23 cellular contexts compared by ENCODE assay signal in the genomic region with DNA sequence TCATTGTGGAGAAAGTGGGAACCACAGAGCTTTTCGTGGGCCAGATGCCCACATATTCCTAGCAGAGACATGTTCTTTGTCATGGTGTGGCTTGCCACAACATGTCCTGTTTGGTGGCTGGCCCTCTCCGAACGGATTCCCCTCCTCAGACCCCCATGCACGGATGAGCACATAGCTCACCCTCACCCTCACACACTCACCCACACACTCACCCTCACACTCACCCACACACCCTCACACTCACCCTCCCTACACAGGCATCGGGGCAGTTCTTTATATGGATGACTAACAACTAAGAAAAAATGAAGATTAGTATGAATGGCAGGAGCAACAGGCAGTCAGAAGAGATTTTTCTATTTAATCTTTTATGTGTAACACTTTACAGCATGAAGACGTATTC.
"Had no signal": no experiment of that assay in that cellular context is flagged by ENCODE, and none has a peak within 500 bp of the region (broad histone marks: within the 10 kb centered on the region; RNA-seq: fewer than 3 reads in every experiment).

No MANE protein-coding gene starts in this region.

- H3K4me3 Mint-ChIP-seq: activated naive CD8-positive, alpha-beta T cell treated with anti-CD3 and anti-CD28 coated beads, Interleukin-2, amount 50 U/mL, for 24 hours; activated T-cell treated with anti-CD3 and anti-CD28 coated beads, Interleukin-2, amount 50 U/mL, for 72 hours; natural killer cell treated with Interleukin-12 subunit alpha and Interleukin-12 subunit beta and Interleukin-15 and Interleukin-18, amount 100 ng/mL, for 72 hours had no signal

- H3K36me3 ChIP-seq: cardiac muscle cell had no signal

- H3K27me3 Mint-ChIP-seq: activated naive CD8-positive, alpha-beta T cell treated with anti-CD3 and anti-CD28 coated beads, Interleukin-2, amount 50 U/mL, for 24 hours; natural killer cell treated with Interleukin-12 subunit alpha and Interleukin-12 subunit beta and Interleukin-15 and Interleukin-18, amount 100 ng/mL, for 72 hours; progenitor cell of endocrine pancreas had no signal

- H3K27ac ChIP-seq: cardiac muscle cell, esophagus muscularis mucosa, left lung, stomach, testis had no signal

- FAIRE-seq: small intestine had no signal

- H3K27ac Mint-ChIP-seq: activated naive CD8-positive, alpha-beta T cell treated with anti-CD3 and anti-CD28 coated beads, Interleukin-2, amount 50 U/mL, for 24 hours; activated T-cell treated with anti-CD3 and anti-CD28 coated beads, Interleukin-2, amount 50 U/mL, for 72 hours; natural killer cell treated with Interleukin-12 subunit alpha and Interleukin-12 subunit beta and Interleukin-15 and Interleukin-18, amount 100 ng/mL, for 72 hours; progenitor cell of endocrine pancreas had no signal

- H3K4me1 ChIP-seq: left lung, testis had no signal

- H3K36me3 Mint-ChIP-seq: natural killer cell treated with Interleukin-12 subunit alpha and Interleukin-12 subunit beta and Interleukin-15 and Interleukin-18, amount 100 ng/mL, for 72 hours had no signal

- ATAC-seq: activated naive CD8-positive, alpha-beta T cell treated with anti-CD3 and anti-CD28 coated beads, Interleukin-2, amount 50 U/mL, for 24 hours; activated T-cell treated with anti-CD3 and anti-CD28 coated beads, Interleukin-2, amount 50 U/mL, for 72 hours; left lung; natural killer cell treated with Interleukin-12 subunit alpha and Interleukin-12 subunit beta and Interleukin-15 and Interleukin-18, amount 100 ng/mL, for 72 hours; SK-N-SH treated with all-trans-retinoic acid at 6 μM for 48 hours had no signal

- H3K9me3 ChIP-seq: esophagus muscularis mucosa, left lung, stomach, testis had no signal

- DNase-seq: activated CD4-positive, alpha-beta T cell treated with anti-CD3 and anti-CD28 coated beads for 1 hour; activated CD4-positive, alpha-beta T cell treated with anti-CD3 and anti-CD28 coated beads, Interleukin-2, amount 50 U/mL, for 4 hours; activated gamma-delta T cell treated with Interleukin-2 at 50 U/mL for 16 hours; activated naive CD8-positive, alpha-beta T cell treated with anti-CD3 and anti-CD28 coated beads, Interleukin-2, amount 50 U/mL, for 24 hours; activated T-cell treated with anti-CD3 and anti-CD28 coated beads, Interleukin-2, amount 50 U/mL, for 72 hours; aorta; dorsolateral prefrontal cortex; hippocampal formation; kidney; left lung; mesendoderm; occipital lobe; right cardiac atrium; small intestine; stimulated activated CD4-positive, alpha-beta T cell treated with anti-CD3 and anti-CD28 coated beads, Interleukin-4, amount 100 ng/mL, for 4 hours; stomach; T-helper 1 cell; testis had no signal

- H3K27me3 ChIP-seq: cardiac muscle cell, dorsolateral prefrontal cortex, esophagus muscularis mucosa, left lung, stomach, testis had no signal

- H3K4me3 ChIP-seq: cardiac muscle cell, dorsolateral prefrontal cortex, esophagus muscularis mucosa, left lung, stomach, testis had no signal

- H3K9me3 Mint-ChIP-seq: activated naive CD8-positive, alpha-beta T cell treated with anti-CD3 and anti-CD28 coated beads, Interleukin-2, amount 50 U/mL, for 24 hours; activated T-cell treated with anti-CD3 and anti-CD28 coated beads, Interleukin-2, amount 50 U/mL, for 72 hours; natural killer cell treated with Interleukin-12 subunit alpha and Interleukin-12 subunit beta and Interleukin-15 and Interleukin-18, amount 100 ng/mL, for 72 hours had no signal
